Comparison of ENCODE assay signal across 18 cellular contexts in genomic region chr12:125208942-125209341, GRCh38. TPM values are rescaled to one million over a fixed set of nuclear protein-coding genes. Genes with fewer than 3 reads are reported as not detected.
DNase-seq lines count a peak whose midpoint lies in the region; ATAC-seq, FAIRE-seq and TF ChIP-seq lines count a peak whose summit lies in the region.
"Had no signal": no experiment of that assay in that cellular context is flagged by ENCODE, and none has a peak within 500 bp of the region (broad histone marks: within the 10 kb centered on the region; RNA-seq: fewer than 3 reads in every experiment).

No MANE protein-coding gene starts in this region.

- FAIRE-seq in HepG2 (lab: Jason Lieb, UNC), result no peak

- in situ Hi-C loops in HepG2 (cut with HindIII; ENCODE audit: extremely low pct_ligation_motif_present, low pct_unique_long_range_greater_than_20kb), result no loop called here

- H3K27ac Mint-ChIP-seq in endothelial cell (ENCODE audit: unreplicated experiment), result no peak overlapping the region

- H3K4me1 ChIP-seq in HepG2 (ENCODE audit: insufficient read depth, low read length) (0 out of 2 replicates have a peak, but pooled peaks cover 7% of the 10 kb centered on the region), right lobe of liver (no peaks in the 10 kb centered on the region), iPS-15b (ENCODE audit: control insufficient read depth, insufficient read depth, low read length) (peaks cover 10% of the 10 kb centered on the region), PC-3 (ENCODE audit: insufficient read depth, low read length) (no peaks in the 10 kb centered on the region), tibial nerve (no peaks in the 10 kb centered on the region)

- 5% methylated on average over 8 of the region's 12 CpGs for WGBS in HepG2 (ENCODE audit: low lambda C conversion rate)
- 15% methylated on average over 9 of the region's 12 CpGs for WGBS in right lobe of liver (ENCODE audit: insufficient coverage, low coverage, low lambda C conversion rate, missing lambda C conversion rate)
- 68 to 74% methylated on average over 12 of the region's 12 CpGs for WGBS in tibial nerve, 2 donors

- BruUV-seq in HepG2 (replicated peaks; lab: Mats Ljungman, UMichigan) (no TSS peak), PC-3 (replicated peaks; lab: Mats Ljungman, UMichigan) (no TSS peak)

- POLR2A ChIA-PET in HepG2 (lab: Yijun Ruan, JAX) (no interaction called here), PC-3 (lab: Charles Lee; ENCODE audit: unreplicated experiment) (no interaction called here)

- H4K20me1 ChIP-seq in HepG2 (ENCODE audit: insufficient read depth, low read length), result no peaks in the 10 kb centered on the region
- H4K20me1 ChIP-seq in PC-3 (ENCODE audit: low read length), result no peaks in the 10 kb centered on the region

- DNase-seq in HepG2 (ENCODE audit: low spot score) (no peak), right lobe of liver (no peak), NCI-H82 treated with DMSO at 0.1 percent for 48 hours (lab: John Stamatoyannopoulos, UW; ENCODE audit: unreplicated experiment) (peak; percentile 29), endothelial cell (ENCODE audit: low spot score) (no peak), NCI-H748 treated with DMSO at 0.1 percent for 48 hours (lab: John Stamatoyannopoulos, UW) (no peak), PC-3 (no peak), tibial nerve (ENCODE audit: low spot score in 2 of 2) (no peak)
- DNase-seq: 8988T; C1 segment of cervical spinal cord; KBM-7; NCI-H1436; NCI-H2029 treated with DMSO at 0.1 percent for 48 hours; NK-92 treated with Interleukin-12 subunit alpha and Interleukin-12 subunit beta, amount 100 ng/mL, for 24 hours; SHP77 treated with DMSO at 0.1 percent for 48 hours had no signal

- TF ChIP-seq POLR2A in HepG2 (IDR thresholded peaks at IDR 0.05; ENCODE audit: insufficient read depth in 1 of 2, low read depth in 2 of 2, low read length in 2 of 2) (no peak), right lobe of liver (IDR thresholded peaks at IDR 0.05) (no peak), tibial nerve (IDR thresholded peaks at IDR 0.05) (no peak)

- H3K4me2 ChIP-seq in HepG2 (ENCODE audit: low read depth, low read length) (no peak overlapping the region), PC-3 (ENCODE audit: low read length) (no peak overlapping the region)

- H3K9ac ChIP-seq in HepG2 (ENCODE audit: insufficient read depth, low read depth, low read length), result no peak overlapping the region
- H3K9ac ChIP-seq in iPS-15b (ENCODE audit: low read depth, low read length), result peak overlapping the region; percentile 12
- no peak overlapping the region for H3K9ac ChIP-seq in PC-3 (ENCODE audit: low read length)

- H3K4me3 ChIP-seq in HepG2 (replicated peaks in 1 of 3; ENCODE audit: insufficient read depth in 1 of 3, low read depth in 2 of 3, low read length in 3 of 3), result no peak overlapping the region
- no peak overlapping the region for H3K4me3 ChIP-seq in right lobe of liver
- no peak overlapping the region for H3K4me3 ChIP-seq in iPS-15b (ENCODE audit: low read depth, low read length)
- no peak overlapping the region for H3K4me3 ChIP-seq in PC-3 (ENCODE audit: low read length)
- H3K4me3 ChIP-seq in tibial nerve, result no peak overlapping the region

- H3K9me3 ChIP-seq in HepG2 (ENCODE audit: low read length) (no peaks in the 10 kb centered on the region), right lobe of liver (no peaks in the 10 kb centered on the region), iPS-15b (ENCODE audit: control insufficient read depth, insufficient read depth, low read length) (no peaks in the 10 kb centered on the region), PC-3 (ENCODE audit: low read length) (no peaks in the 10 kb centered on the region), tibial nerve (no peaks in the 10 kb centered on the region)

- no peak for TF ChIP-seq RAD21 in HepG2 (CRISPR knock-in tag; IDR thresholded peaks at IDR 0.05)

- intact Hi-C loops in HepG2 (cut with micrococcal nuclease; ENCODE audit: unreplicated experiment) (no loop called here), right lobe of liver (cut with DNase I) (no loop called here), PC-3 (cut with micrococcal nuclease) (no loop called here)

- peaks cover 2% of the 10 kb centered on the region for H3K4me1 Mint-ChIP-seq in endothelial cell (ENCODE audit: unreplicated experiment)

- H3K27ac ChIP-seq in HepG2 (ENCODE audit: extremely low read length, insufficient read depth, low read length) (no peak overlapping the region), right lobe of liver (no peak overlapping the region), PC-3 (ENCODE audit: low read length) (no peak overlapping the region), tibial nerve (no peak overlapping the region)
- H3K27ac ChIP-seq: HL-60 had no signal

- no peak for TF ChIP-seq CTCF in HepG2 (CRISPR knock-in tag; IDR thresholded peaks at IDR 0.05)
- no peak for TF ChIP-seq CTCF in right lobe of liver (IDR thresholded peaks at IDR 0.05)
- TF ChIP-seq CTCF in endothelial cell (IDR thresholded peaks at IDR 0.05; ENCODE audit: unreplicated experiment), result no peak
- no peak for TF ChIP-seq CTCF in PC-3 (conservative IDR thresholded peaks at IDR 0.05; ENCODE audit: low read depth, low read length)
- no peak for TF ChIP-seq CTCF in tibial nerve (IDR thresholded peaks at IDR 0.05)

- H3K27me3 ChIP-seq in HepG2 (ENCODE audit: control insufficient read depth in 1 of 2, insufficient read depth in 2 of 2, low read length in 2 of 2) (peaks cover 6 to 34% of the 10 kb centered on the region in 2 experiments; a peak in 4 of 5 replicates), right lobe of liver (no peaks in the 10 kb centered on the region), iPS-15b (ENCODE audit: control insufficient read depth, insufficient read depth, low read length) (no peaks in the 10 kb centered on the region), PC-3 (ENCODE audit: low read length) (peaks cover 86% of the 10 kb centered on the region), tibial nerve (no peaks in the 10 kb centered on the region)

- CTCF ChIA-PET in HepG2 (lab: Yijun Ruan, JAX; ENCODE audit: low intra/inter-chr PET ratio, low total read pairs), result no interaction called here
- CTCF ChIA-PET in PC-3 (lab: Charles Lee), result no interaction called here

- H3K9me2 ChIP-seq in PC-3 (replicated peaks; ENCODE audit: low read length), result no peaks in the 10 kb centered on the region

- peaks cover 9% of the 10 kb centered on the region for H3K27me3 Mint-ChIP-seq in endothelial cell (ENCODE audit: unreplicated experiment)

- no peaks in the 10 kb centered on the region for H3K36me3 ChIP-seq in HepG2 (replicated peaks in 1 of 2; ENCODE audit: control insufficient read depth in 1 of 2, insufficient read depth in 2 of 2, low read length in 2 of 2)
- no peaks in the 10 kb centered on the region for H3K36me3 ChIP-seq in right lobe of liver
- no peaks in the 10 kb centered on the region for H3K36me3 ChIP-seq in iPS-15b (ENCODE audit: control insufficient read depth, insufficient read depth, low read length)
- no peaks in the 10 kb centered on the region for H3K36me3 ChIP-seq in PC-3 (ENCODE audit: low read depth, low read length)
- no peaks in the 10 kb centered on the region for H3K36me3 ChIP-seq in tibial nerve

- TF ChIP-seq EP300 in HepG2 (IDR thresholded peaks at IDR 0.05; ENCODE audit: low read depth in 2 of 2, low read length in 2 of 2) (no peak), HepG2 (CRISPR knock-in tag; IDR thresholded peaks at IDR 0.05; ENCODE audit: borderline replicate concordance) (no peak), tibial nerve (IDR thresholded peaks at IDR 0.05) (no peak)

- H3K79me2 ChIP-seq in HepG2 (ENCODE audit: insufficient read depth, low read length) (no peaks in the 10 kb centered on the region), PC-3 (ENCODE audit: low read length) (no peaks in the 10 kb centered on the region)

- peaks cover 3% of the 10 kb centered on the region for H3K36me3 Mint-ChIP-seq in endothelial cell (ENCODE audit: low read depth, unreplicated experiment)

- no peak overlapping the region for H3K4me3 Mint-ChIP-seq in endothelial cell (ENCODE audit: unreplicated experiment)

- H3K9me3 Mint-ChIP-seq in endothelial cell (ENCODE audit: unreplicated experiment), result no peaks in the 10 kb centered on the region

- H2AFZ ChIP-seq in HepG2 (ENCODE audit: low read length) (no peak overlapping the region), PC-3 (ENCODE audit: low read length) (no peak overlapping the region)

- no peaks in the 10 kb centered on the region for H3F3A ChIP-seq in PC-3 (ENCODE audit: low read length, unreplicated experiment)

- peak; percentile 64 for ATAC-seq in HepG2
- no peak for ATAC-seq in right lobe of liver
- no peak for ATAC-seq in PC-3
- ATAC-seq: HCT116, SK-N-SH treated with all-trans-retinoic acid at 6 μM for 48 hours had no signal

TF ChIP-seq in HepG2, 621 proteins besides CTCF, POLR2A, EP300 and RAD21 (continues in another document):
- TF ChIP-seq ZKSCAN1 (IDR thresholded peaks at IDR 0.05; ENCODE audit: low read length) (no peak), ZNF510 (CRISPR knock-in tag; IDR thresholded peaks at IDR 0.05; ENCODE audit: low read depth) (no peak)

RNA-seq across cellular contexts. Expression of gene TMEM132B, which starts 22.8 kb away (rescaled TPM):
- 0.01 and 0.02 TPM in 2 replicates for total RNA-seq in HepG2 (2016; rRNA removed; fragmentation: Illumina TruSeq; extraction: Trizol)
- total RNA-seq in HepG2 (2016; cell fraction: cytosol; rRNA removed; fragmentation: Illumina TruSeq; extraction: Trizol; ENCODE audit: low read depth), result not detected in 2 replicates
- 0.11 TPM in 1 of 2 replicates, not detected in the other for total RNA-seq in HepG2 (2016; cell fraction: insoluble cytoplasmic fraction; rRNA removed; fragmentation: Illumina TruSeq; extraction: Trizol)
- total RNA-seq in HepG2 (2016; cell fraction: membrane; rRNA removed; fragmentation: Illumina TruSeq; extraction: Trizol), result 0.14 TPM in 1 of 2 replicates, not detected in the other
- 0.34 and 0.85 TPM in 2 replicates for total RNA-seq in HepG2 (2016; cell fraction: nucleus; rRNA removed; fragmentation: Illumina TruSeq; extraction: Trizol)
- 0.03 TPM in 1 of 2 replicates, not detected in the other for polyA plus RNA-seq in HepG2 (2011; rRNA removed)
- polyA plus RNA-seq in HepG2 (2011; cell fraction: cytosol; rRNA removed), result 0.01 and 0.03 TPM in 2 replicates
- polyA plus RNA-seq in HepG2 (2011; cell fraction: nucleus; rRNA removed), result 0.05 and 0.19 TPM in 2 replicates
- 0.04 and 0.12 TPM in 2 replicates for polyA plus RNA-seq in HepG2 (2012)
- polyA plus RNA-seq in HepG2 (2016; cell fraction: cytosol; fragmentation: Illumina TruSeq; extraction: Trizol; ENCODE audit: low read depth), result not detected in 2 replicates
- not detected in 2 replicates for polyA plus RNA-seq in HepG2 (2016; cell fraction: insoluble cytoplasmic fraction; fragmentation: Illumina TruSeq; extraction: Trizol; ENCODE audit: low read depth)
- not detected in 2 replicates for polyA plus RNA-seq in HepG2 (2016; cell fraction: membrane; fragmentation: Illumina TruSeq; extraction: Trizol; ENCODE audit: low read depth)
- 0.12 TPM in 1 of 2 replicates, not detected in the other for polyA plus RNA-seq in HepG2 (2016; cell fraction: nucleus; fragmentation: Illumina TruSeq; extraction: Trizol; ENCODE audit: insufficient read depth, low read depth)
- polyA minus RNA-seq in HepG2 (2011; rRNA and poly(A)+ RNA removed; ENCODE audit: low replicate concordance), result 0.36 TPM in 1 of 2 replicates, not detected in the other
- not detected in 2 replicates for polyA minus RNA-seq in HepG2 (2011; cell fraction: cytosol; rRNA and poly(A)+ RNA removed)
- polyA minus RNA-seq in HepG2 (2011; cell fraction: nucleus; rRNA and poly(A)+ RNA removed), result 0.13 and 0.25 TPM in 2 replicates
- under 1 TPM in 5 of 6 experiments, not detected in 1; under 0.01 to 0.12 (median 0.02) TPM for total RNA-seq in right lobe of liver
- total RNA-seq in endothelial cell (ENCODE audit: unreplicated experiment), result 2.2 TPM
- not detected in 2 replicates for total RNA-seq in PC-3 (2014; rRNA removed)
- 10 to 100 TPM; 17.8 to 38.0 (median 29.4) TPM for total RNA-seq in tibial nerve
